ENCODE assay signal across 10 cellular contexts in the genomic region with DNA sequence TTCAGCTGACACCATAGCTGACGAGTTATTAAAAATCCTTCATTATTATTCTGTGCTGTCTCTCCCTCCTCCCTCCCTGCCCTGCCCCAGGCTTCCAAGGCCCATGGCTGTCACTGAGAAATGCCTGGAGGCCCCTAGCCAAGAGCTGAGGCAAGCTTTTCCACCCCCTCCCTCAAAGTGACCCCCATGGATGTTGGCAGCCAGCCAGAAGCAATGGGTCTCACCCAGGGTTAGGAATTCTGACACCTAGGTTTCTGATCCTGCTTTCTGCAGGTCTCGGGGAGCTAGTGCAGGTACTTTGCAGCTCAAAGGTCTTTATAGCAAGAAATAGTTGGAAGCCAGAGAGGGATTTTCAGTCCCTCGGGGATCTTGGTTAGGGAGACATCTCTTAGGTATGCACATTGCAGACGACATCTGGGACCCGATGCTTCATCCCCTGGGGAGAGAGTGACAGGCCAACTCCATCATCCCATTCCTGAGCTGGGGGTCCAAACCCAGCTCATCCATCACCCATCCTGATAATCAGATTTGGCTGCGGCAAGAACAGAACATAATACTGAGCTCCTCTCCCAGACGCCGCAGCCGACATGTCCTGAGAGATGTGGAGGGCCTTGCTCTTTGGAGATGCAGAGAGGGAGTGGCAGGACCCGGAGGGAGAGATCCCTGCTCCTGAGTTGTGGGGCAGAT.
"Had no signal": no experiment of that assay in that cellular context is flagged by ENCODE, and none has a peak within 500 bp of the region (broad histone marks: within the 10 kb centered on the region; RNA-seq: fewer than 3 reads in every experiment).

No MANE protein-coding gene starts in this region.

- H3K4me1 Mint-ChIP-seq: activated CD4-positive, alpha-beta memory T cell treated with anti-CD3 and anti-CD28 coated beads, Interleukin-2, amount 10 ng/mL, durations not matched to agents 7 days and 5 days; natural killer cell had no signal

- H3K36me3 Mint-ChIP-seq: natural killer cell had no signal

- H3K36me3 ChIP-seq: cardiac muscle cell had no signal

- H3K27ac ChIP-seq: cardiac muscle cell, hepatocyte, VCaP had no signal

- H3K4me2 ChIP-seq: hepatocyte had no signal

- H3K4me3 ChIP-seq: cardiac muscle cell, hepatocyte had no signal

- H3K4me3 Mint-ChIP-seq: activated CD4-positive, alpha-beta memory T cell treated with anti-CD3 and anti-CD28 coated beads, Interleukin-2, amount 10 ng/mL, durations not matched to agents 7 days and 5 days; activated T-cell treated with anti-CD3 and anti-CD28 coated beads, Interleukin-2, amount 50 U/mL, for 4 hours; natural killer cell had no signal

- H3K9me3 Mint-ChIP-seq: activated CD4-positive, alpha-beta memory T cell treated with anti-CD3 and anti-CD28 coated beads, Interleukin-2, amount 10 ng/mL, durations not matched to agents 7 days and 5 days; activated T-cell treated with anti-CD3 and anti-CD28 coated beads, Interleukin-2, amount 50 U/mL, for 4 hours; natural killer cell had no signal

- H3K27me3 ChIP-seq: cardiac muscle cell, hepatocyte had no signal

- H2AFZ ChIP-seq: hepatocyte had no signal

- DNase-seq: activated CD4-positive, alpha-beta memory T cell treated with anti-CD3 and anti-CD28 coated beads, Interleukin-2, amount 10 ng/mL, durations not matched to agents 7 days and 5 days; activated effector memory CD4-positive, alpha-beta T cell treated with Interleukin-2 at 50 U/mL for 16 hours; activated naive CD4-positive, alpha-beta T cell treated with anti-CD3 and anti-CD28 coated beads, Interleukin-2, amount 50 U/mL, for 16 hours; activated T-cell treated with anti-CD3 and anti-CD28 coated beads, Interleukin-2, amount 50 U/mL, for 4 hours; islet precursor cell; natural killer cell; stimulated activated CD4-positive, alpha-beta T cell treated with anti-CD3 and anti-CD28 coated beads, Interleukin-1b, Interleukin-23, amount 100 ng/mL, for 48 hours had no signal

- H3K27ac Mint-ChIP-seq: activated CD4-positive, alpha-beta memory T cell treated with anti-CD3 and anti-CD28 coated beads, Interleukin-2, amount 10 ng/mL, durations not matched to agents 7 days and 5 days; natural killer cell had no signal
